Comparison of ENCODE assay signal across 34 cellular contexts in the genomic region with DNA sequence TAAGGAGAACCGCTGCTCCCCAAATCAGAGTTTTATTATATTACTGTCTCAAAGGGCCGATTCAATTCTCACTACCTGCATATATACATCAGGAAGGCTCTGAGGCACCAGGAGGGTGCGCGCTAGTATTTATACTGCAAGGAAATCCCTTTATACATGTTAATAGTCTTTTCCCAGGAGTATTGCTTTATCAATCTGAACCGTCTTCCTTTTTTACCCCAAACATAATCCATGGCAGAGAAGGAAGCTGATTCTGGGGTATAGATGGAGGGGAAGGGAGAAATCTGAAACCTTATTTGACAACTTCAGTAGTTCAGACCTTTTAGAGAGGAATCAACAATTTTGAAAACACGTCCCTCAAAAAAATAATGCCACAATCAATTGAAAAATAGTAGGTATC. TPM values are rescaled to one million over a fixed set of nuclear protein-coding genes. Genes with fewer than 3 reads are reported as not detected.
"Had no signal": no experiment of that assay in that cellular context is flagged by ENCODE, and none has a peak within 500 bp of the region (broad histone marks: within the 10 kb centered on the region; RNA-seq: fewer than 3 reads in every experiment).

A gene with protein sequence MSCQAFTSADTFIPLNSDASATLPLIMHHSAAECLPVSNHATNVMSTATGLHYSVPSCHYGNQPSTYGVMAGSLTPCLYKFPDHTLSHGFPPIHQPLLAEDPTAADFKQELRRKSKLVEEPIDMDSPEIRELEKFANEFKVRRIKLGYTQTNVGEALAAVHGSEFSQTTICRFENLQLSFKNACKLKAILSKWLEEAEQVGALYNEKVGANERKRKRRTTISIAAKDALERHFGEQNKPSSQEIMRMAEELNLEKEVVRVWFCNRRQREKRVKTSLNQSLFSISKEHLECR (minus strand): TSS at position 101 of the 400 bp plus-strand sequence. CDS start 122 bp downstream, outside the sequence.

- ATAC-seq: left colon; left lung; lower lobe of right lung; naive thymus-derived CD8-positive, alpha-beta T cell; right lobe of liver; stimulated activated memory B cell treated with anti-CD40 and anti-IgM and Interleukin-4, amounts not matched to agents 10 μg/mL and 1 μg/mL and 100 μg/mL, for 72 hours; stimulated activated naive CD8-positive, alpha-beta T cell treated with anti-CD3 and anti-CD28 coated beads, Interleukin-15, amount 100 ng/mL, for 72 hours had no signal

- H3K4me2 ChIP-seq: smooth muscle cell had no signal

- DNase-seq: hypothalamus; immature natural killer cell; kidney; left colon; left lung; lower lobe of right lung; mammary epithelial cell; mesenchymal stem cell; naive thymus-derived CD8-positive, alpha-beta T cell; ovary; right lobe of liver; stimulated activated CD4-positive, alpha-beta T cell treated with anti-CD3 and anti-CD28 coated beads, Interleukin-1b, Interleukin-23, amount 100 ng/mL, for 48 hours; stimulated activated CD4-positive, alpha-beta T cell treated with anti-CD3 and anti-CD28 coated beads, Interleukin-2, amount 100 ng/mL, for 48 hours; stimulated activated CD4-positive, alpha-beta T cell treated with anti-CD3 and anti-CD28 coated beads, Interleukin-4, amount 100 ng/mL, for 4 hours; stimulated activated CD8-positive, alpha-beta memory T cell treated with anti-CD3 and anti-CD28 coated beads, Interleukin-4, amount 100 ng/mL, for 48 hours; stimulated activated naive CD4-positive, alpha-beta T cell treated with Interleukin-2 at 50 U/mL for 16 hours; stimulated activated naive CD8-positive, alpha-beta T cell treated with anti-CD3 and anti-CD28 coated beads, Interleukin-15, amount 100 ng/mL, for 72 hours; substantia nigra; uterus had no signal

- H3K4me3 ChIP-seq: left lung, lower lobe of right lung, ovary, right atrium auricular region, right lobe of liver, smooth muscle cell, tibial nerve, uterus had no signal

- H3K4me1 ChIP-seq: lower lobe of right lung, right atrium auricular region, right lobe of liver, tibial nerve, uterus had no signal

- H3K27ac ChIP-seq: left lung, lower lobe of right lung, ovary, right atrium auricular region, right lobe of liver, tibial nerve, uterus had no signal

- H3K27me3 ChIP-seq: ovary, right atrium auricular region, right lobe of liver, tibial nerve, uterus had no signal

- H3K36me3 ChIP-seq: left lung, lower lobe of right lung, ovary, right atrium auricular region, right lobe of liver, tibial nerve, uterus had no signal

- H3K9me3 ChIP-seq: left lung, lower lobe of right lung, ovary, right atrium auricular region, right lobe of liver, tibial nerve, uterus had no signal

- FAIRE-seq: islet of Langerhans had no signal

RNA-seq across cellular contexts. Expression of the gene that starts here (rescaled TPM):
- total RNA-seq: kidney; left colon; left lung; liver; lower lobe of right lung; mammary epithelial cell; mucosa of gallbladder; naive thymus-derived CD8-positive, alpha-beta T cell; neural crest cell; omental fat pad; ovary; progenitor cell of endocrine pancreas; pulmonary artery endothelial cell; renal cortical epithelial cell; right atrium auricular region; right lobe of liver; skeletal muscle tissue; smooth muscle cell; temporal lobe; tibial nerve; ureter; uterus had no signal
- polyA plus RNA-seq: immature natural killer cell; liver; mammary epithelial cell; naive thymus-derived CD8-positive, alpha-beta T cell; ovary; smooth muscle cell had no signal
